In genomic region chr5:128241071-128241695, GRCh38 we compare ENCODE assay signal across 16 cellular contexts.
DNase-seq lines count a peak whose midpoint lies in the region; ATAC-seq and TF ChIP-seq lines count a peak whose summit lies in the region.
"Had no signal": no experiment of that assay in that cellular context is flagged by ENCODE, and none has a peak within 500 bp of the region (broad histone marks: within the 10 kb centered on the region; RNA-seq: fewer than 3 reads in every experiment).

No MANE protein-coding gene starts in this region.

- H3K9me3 ChIP-seq in osteoblast (ENCODE audit: low read depth, low read length) = no peaks in the 10 kb centered on the region
- H3K9me3 ChIP-seq: SJCRH30 had no signal

- H3K9me2 ChIP-seq in GM23338 (ENCODE audit: insufficient read depth) = 0 out of 2 replicates have a peak, but pooled peaks cover 3% of the 10 kb centered on the region

- TF ChIP-seq CTCF in AG10803 (conservative IDR thresholded peaks at IDR 0.05; ENCODE audit: low read length) (no peak), NB4 (IDR thresholded peaks at IDR 0.05; ENCODE audit: low read depth, low read length) (no peak), osteoblast (IDR thresholded peaks at IDR 0.05; ENCODE audit: extremely low read depth, low read depth, low read length) (no peak), GM23338 (conservative IDR thresholded peaks at IDR 0.05; ENCODE audit: low read depth in 2 of 2) (no peak)

- no peaks in the 10 kb centered on the region for H3F3A ChIP-seq in GM23338 (replicated peaks; ENCODE audit: low read depth)

- H3K4me1 ChIP-seq in osteoblast (ENCODE audit: insufficient read depth, low read length) (peaks cover 15% of the 10 kb centered on the region), GM23338 (ENCODE audit: insufficient read depth) (0 out of 2 replicates have a peak, but pooled peaks cover 5% of the 10 kb centered on the region)
- H3K4me1 ChIP-seq: SJCRH30 had no signal

- DNase-seq in AG10803 (ENCODE audit: low read depth) = peak; percentile 12
- DNase-seq in NB4 (ENCODE audit: low read depth) = peak; percentile 11
- DNase-seq in fibroblast of gingiva (ENCODE audit: low read depth) = peak; percentile 84
- peak; percentile 87 for DNase-seq in osteoblast (ENCODE audit: insufficient read length, low spot score, missing footprints)
- no peak for DNase-seq in GM23338 (ENCODE audit: low spot score)
- no peak for DNase-seq in NCI-H526 treated with DMSO at 0.1 percent for 48 hours (lab: John Stamatoyannopoulos, UW)
- no peak for DNase-seq in iPS-NIHi7 (ENCODE audit: extremely low spot score)
- DNase-seq in NCI-H1436 treated with DMSO at 0.1 percent for 48 hours (lab: John Stamatoyannopoulos, UW) = no peak
- DNase-seq: COR-L47, DMS53, Kasumi-1, NCI-H226, NCI-H526, RPMI8226, SJCRH30 had no signal

- H3K4me3 ChIP-seq in AG10803 (ENCODE audit: low read length) (no peak overlapping the region), NB4 (ENCODE audit: low read depth, low read length) (no peak overlapping the region), osteoblast (ENCODE audit: insufficient read depth, low read length) (no peak overlapping the region), GM23338 (no peak overlapping the region)
- H3K4me3 ChIP-seq: SJCRH30 had no signal

- no peaks in the 10 kb centered on the region for H3K36me3 Mint-ChIP-seq in GM23338 (ENCODE audit: low read depth)
- H3K36me3 Mint-ChIP-seq: CD14-positive monocyte had no signal

- no peak overlapping the region for H3K27ac Mint-ChIP-seq in GM23338
- H3K27ac Mint-ChIP-seq: CD14-positive monocyte had no signal

- H3K27me3 ChIP-seq in osteoblast (ENCODE audit: insufficient read depth, low read length) = peaks cover 4% of the 10 kb centered on the region
- H3K27me3 ChIP-seq in GM23338 (ENCODE audit: insufficient read depth) = no peaks in the 10 kb centered on the region
- H3K27me3 ChIP-seq: SJCRH30 had no signal

- ATAC-seq in GM23338 = no peak

- peaks cover 12% of the 10 kb centered on the region for H3K4me1 Mint-ChIP-seq in GM23338
- H3K4me1 Mint-ChIP-seq: CD14-positive monocyte had no signal

- H3K79me2 ChIP-seq in osteoblast (ENCODE audit: insufficient read depth, low read length) = no peaks in the 10 kb centered on the region
- no peaks in the 10 kb centered on the region for H3K79me2 ChIP-seq in GM23338 (replicated peaks; ENCODE audit: insufficient read depth)

- no peak for TF ChIP-seq POLR2A in NB4 (IDR thresholded peaks at IDR 0.05; ENCODE audit: extremely low read depth, insufficient read length)

- no peaks in the 10 kb centered on the region for H4K20me1 ChIP-seq in osteoblast (ENCODE audit: insufficient read depth, low read length)
- H4K20me1 ChIP-seq in GM23338 (replicated peaks; ENCODE audit: insufficient read depth) = no peaks in the 10 kb centered on the region

- peaks cover 2% of the 10 kb centered on the region for H3K27me3 Mint-ChIP-seq in GM23338 (ENCODE audit: insufficient read depth, low read depth, poor library complexity)

- peak overlapping the region; percentile 42 for H3K4me2 ChIP-seq in osteoblast (ENCODE audit: insufficient read depth, low read length)
- no peak overlapping the region for H3K4me2 ChIP-seq in GM23338

- no peaks in the 10 kb centered on the region; the same call in 2 of the 3 replicates for H3K9me3 Mint-ChIP-seq in GM23338

- H2AFZ ChIP-seq in osteoblast (ENCODE audit: low read length) = peak overlapping the region; percentile 55
- no peak overlapping the region for H2AFZ ChIP-seq in GM23338

- no peak overlapping the region for H3K4me3 Mint-ChIP-seq in GM23338
- H3K4me3 Mint-ChIP-seq: CD14-positive monocyte had no signal

- H3K27ac ChIP-seq in osteoblast (ENCODE audit: low read depth, low read length) = peak overlapping the region; percentile 44
- H3K27ac ChIP-seq in GM23338 (ENCODE audit: low read depth) = no peak overlapping the region
- H3K27ac ChIP-seq: SJCRH30 had no signal

- H3K36me3 ChIP-seq in osteoblast (ENCODE audit: insufficient read depth, low read length) = no peaks in the 10 kb centered on the region
- no peaks in the 10 kb centered on the region for H3K36me3 ChIP-seq in GM23338 (ENCODE audit: insufficient read depth)
- H3K36me3 ChIP-seq: SJCRH30 had no signal

TF ChIP-seq in GM23338, 12 proteins besides CTCF, POLR2A, EP300 and RAD21 (continues in another document):
- TF ChIP-seq STAT1 (IDR thresholded peaks at IDR 0.05; ENCODE audit: unreplicated experiment) (no peak), EZH2 (IDR thresholded peaks at IDR 0.05; ENCODE audit: low read depth, unreplicated experiment) (no peak), POLR2AphosphoS5 (IDR thresholded peaks at IDR 0.05; ENCODE audit: low read depth) (no peak), JUNB (IDR thresholded peaks at IDR 0.05; ENCODE audit: unreplicated experiment) (no peak), NANOG (IDR thresholded peaks at IDR 0.05; ENCODE audit: borderline replicate concordance) (no peak), ZNF331 (CRISPR knock-in tag; IDR thresholded peaks at IDR 0.05; ENCODE audit: low read depth) (no peak), REST (IDR thresholded peaks at IDR 0.05; ENCODE audit: unreplicated experiment) (no peak)

Comparison
In these comparisons a context has a peak if more than half of its experiments do, and no peak if none do; other contexts are left out.
1. DNase-seq: peak in AG10803 (single experiment), NB4 (single experiment), fibroblast of gingiva (single experiment) and osteoblast (single experiment); none in GM23338 (single experiment), NCI-H526 treated with DMSO at 0.1 percent for 48 hours (single experiment), iPS-NIHi7 (single experiment) and NCI-H1436 treated with DMSO at 0.1 percent for 48 hours (single experiment).